Comparison of ENCODE assay signal across 16 cellular contexts in the genomic region with DNA sequence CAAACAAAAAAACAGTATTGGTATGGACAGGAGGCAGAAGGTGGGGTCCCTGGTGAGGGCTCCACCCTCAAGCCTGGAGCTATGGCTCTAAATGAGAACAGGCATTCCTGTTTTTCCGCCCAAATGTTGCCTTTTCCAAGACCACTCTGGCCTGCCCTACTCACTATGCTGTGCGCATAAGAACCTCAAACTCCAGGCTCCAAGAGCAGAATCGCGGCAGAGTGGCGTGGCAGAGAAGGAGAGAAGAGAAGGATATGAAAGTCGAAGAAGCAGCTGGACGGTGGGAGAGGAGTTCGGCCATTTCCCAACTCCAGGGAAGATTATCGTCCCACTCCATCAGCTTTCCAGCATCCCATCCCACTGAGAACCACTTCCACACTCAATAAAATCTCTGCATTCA.
DNase-seq lines count a peak whose midpoint lies in the region; ATAC-seq and TF ChIP-seq lines count a peak whose summit lies in the region.
"Had no signal": no experiment of that assay in that cellular context is flagged by ENCODE, and none has a peak within 500 bp of the region (broad histone marks: within the 10 kb centered on the region; RNA-seq: fewer than 3 reads in every experiment).

No MANE protein-coding gene starts in this region.

- H4K91ac ChIP-seq in trophoblast cell (ENCODE audit: low read depth, low read length): no peak overlapping the region

- peak overlapping the region; percentile 54 for H4K12ac ChIP-seq in trophoblast cell (ENCODE audit: low read depth, low read length)

- H3K27ac ChIP-seq in trophoblast cell (ENCODE audit: low read depth, low read length): no peak overlapping the region
- H3K27ac ChIP-seq: BLaER1 had no signal

- no peak overlapping the region for H2BK5ac ChIP-seq in trophoblast cell (ENCODE audit: low read depth, low read length, poor library complexity)

- H2AK5ac ChIP-seq in trophoblast cell (ENCODE audit: low read length): no peak overlapping the region

- H4K8ac ChIP-seq in trophoblast cell (ENCODE audit: low read depth, low read length): no peak overlapping the region

- H3K14ac ChIP-seq in trophoblast cell (ENCODE audit: low read length): no peak overlapping the region

- H3K4me2 ChIP-seq in trophoblast cell (ENCODE audit: low read length): no peak overlapping the region
- H3K4me2 ChIP-seq: BLaER1 had no signal

- H2AFZ ChIP-seq in trophoblast cell (ENCODE audit: insufficient read depth, low read length, poor library complexity): no peak overlapping the region

- no peaks in the 10 kb centered on the region for H3K79me2 ChIP-seq in trophoblast cell (ENCODE audit: control insufficient read depth, insufficient read depth, low read length, poor library complexity)

- peaks cover 3 to 6% of the 10 kb centered on the region in 2 experiments for H3K4me1 ChIP-seq in trophoblast cell (ENCODE audit: control insufficient read depth in 1 of 2, insufficient read depth in 2 of 2, low read length in 2 of 2)
- H3K4me1 ChIP-seq: BLaER1, Caco-2 had no signal

- no peak overlapping the region for H3K4me3 ChIP-seq in trophoblast cell (ENCODE audit: low read depth, low read length)
- H3K4me3 ChIP-seq: BLaER1, HAP-1 had no signal

- no peaks in the 10 kb centered on the region for H3K36me3 ChIP-seq in trophoblast cell (ENCODE audit: control insufficient read depth in 1 of 2, insufficient read depth in 2 of 2, low read length in 2 of 2)
- H3K36me3 ChIP-seq: BLaER1, HAP-1 had no signal

- WGBS in trophoblast cell (ENCODE audit: extremely low coverage, insufficient coverage, insufficient read length): no CpG with 5 or more reads among the region's 9 CpGs

- H2BK12ac ChIP-seq in trophoblast cell (ENCODE audit: low read length): no peak overlapping the region

- ATAC-seq in Right ventricle myocardium inferior (no peak), left cardiac atrium (no peak), SK-N-SH treated with all-trans-retinoic acid at 6 μM for 48 hours (peak; percentile 10), GM18867 (IDR thresholded peaks at IDR 0.05; ENCODE audit: unreplicated experiment) (no peak)

- H3K79me1 ChIP-seq in trophoblast cell (ENCODE audit: low read length): no peaks in the 10 kb centered on the region

- DNase-seq in Right ventricle myocardium inferior (ENCODE audit: missing footprints) (peak; percentile 27), left cardiac atrium (no peak), islet precursor cell (peak; percentile 45), trophoblast cell (no peak), inferior parietal cortex (ENCODE audit: extremely low spot score) (no peak), NCI-H1417 (lab: John Stamatoyannopoulos, UW) (no peak)
- DNase-seq: 8988T; AML-193; Caco-2; CD8-positive, alpha-beta memory T cell; DND-41; GF-D8 had no signal

- H3K9me3 ChIP-seq in trophoblast cell (ENCODE audit: insufficient read depth, low read depth, low read length): no peaks in the 10 kb centered on the region
- H3K9me3 ChIP-seq: BLaER1, Caco-2, HAP-1 had no signal

- no peak overlapping the region for H3K9ac ChIP-seq in trophoblast cell (ENCODE audit: low read length)
- H3K9ac ChIP-seq: BLaER1 had no signal

- no peak overlapping the region for H3K18ac ChIP-seq in trophoblast cell (ENCODE audit: low read length)

- no peak overlapping the region for H3K4ac ChIP-seq in trophoblast cell (ENCODE audit: low read depth, low read length)

- no peak overlapping the region for H2BK120ac ChIP-seq in trophoblast cell (ENCODE audit: insufficient read depth, low read length, poor library complexity)

- H3K27me3 ChIP-seq in trophoblast cell (ENCODE audit: insufficient read depth, low read length): no peaks in the 10 kb centered on the region
- H3K27me3 ChIP-seq: BLaER1 had no signal

- no peak overlapping the region for H3K23ac ChIP-seq in trophoblast cell (ENCODE audit: low read length)

- intact Hi-C loops in Right ventricle myocardium inferior (cut with DNase I): no loop called here
- intact Hi-C loops in left cardiac atrium (cut with DNase I): no loop called here

TF ChIP-seq in SK-N-SH treated with all-trans-retinoic acid at 6 μM for 48 hours, 23 proteins besides CTCF, POLR2A, EP300 and RAD21:
- TF ChIP-seq ZC3H10 (CRISPR knock-in tag; IDR thresholded peaks at IDR 0.05) (no peak), SNAI2 (CRISPR knock-in tag; IDR thresholded peaks at IDR 0.05) (no peak), TOX (CRISPR knock-in tag; IDR thresholded peaks at IDR 0.05; ENCODE audit: borderline replicate concordance) (no peak), GLIS3 (CRISPR knock-in tag; IDR thresholded peaks at IDR 0.05) (no peak), ZNF8 (CRISPR knock-in tag; IDR thresholded peaks at IDR 0.05) (no peak), TCF4 (CRISPR knock-in tag; IDR thresholded peaks at IDR 0.05; ENCODE audit: borderline replicate concordance) (no peak), ARNTL (CRISPR knock-in tag; IDR thresholded peaks at IDR 0.05; ENCODE audit: borderline replicate concordance, low read depth) (no peak), RARB (CRISPR knock-in tag; IDR thresholded peaks at IDR 0.05) (no peak), ESRRG (CRISPR knock-in tag; IDR thresholded peaks at IDR 0.05) (no peak), ZFP30 (CRISPR knock-in tag; IDR thresholded peaks at IDR 0.05) (no peak), CSDC2 (CRISPR knock-in tag; IDR thresholded peaks at IDR 0.05) (no peak), ZNF70 (CRISPR knock-in tag; IDR thresholded peaks at IDR 0.05) (no peak), PPARA (CRISPR knock-in tag; IDR thresholded peaks at IDR 0.05; ENCODE audit: borderline replicate concordance) (no peak)
- TF ChIP-seq, protein P1, sequence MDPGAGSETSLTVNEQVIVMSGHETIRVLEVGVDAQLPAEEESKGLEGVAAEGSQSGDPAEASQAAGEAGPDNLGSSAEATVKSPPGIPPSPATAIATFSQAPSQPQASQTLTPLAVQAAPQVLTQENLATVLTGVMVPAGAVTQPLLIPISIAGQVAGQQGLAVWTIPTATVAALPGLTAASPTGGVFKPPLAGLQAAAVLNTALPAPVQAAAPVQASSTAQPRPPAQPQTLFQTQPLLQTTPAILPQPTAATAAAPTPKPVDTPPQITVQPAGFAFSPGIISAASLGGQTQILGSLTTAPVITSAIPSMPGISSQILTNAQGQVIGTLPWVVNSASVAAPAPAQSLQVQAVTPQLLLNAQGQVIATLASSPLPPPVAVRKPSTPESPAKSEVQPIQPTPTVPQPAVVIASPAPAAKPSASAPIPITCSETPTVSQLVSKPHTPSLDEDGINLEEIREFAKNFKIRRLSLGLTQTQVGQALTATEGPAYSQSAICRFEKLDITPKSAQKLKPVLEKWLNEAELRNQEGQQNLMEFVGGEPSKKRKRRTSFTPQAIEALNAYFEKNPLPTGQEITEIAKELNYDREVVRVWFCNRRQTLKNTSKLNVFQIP (CRISPR knock-in tag; IDR thresholded peaks at IDR 0.05; ENCODE audit: borderline replicate concordance, low read depth): no peak
TF ChIP-seq in SK-N-SH treated with all-trans-retinoic acid at 6 μM for 48 hours: peak in this region for 0.

Comparison
In these comparisons a context has a peak if more than half of its experiments do, and no peak if none do; other contexts are left out.
1. DNase-seq: peak in Right ventricle myocardium inferior (single experiment) and islet precursor cell (single experiment); none in left cardiac atrium (single experiment), trophoblast cell (0 of 2), inferior parietal cortex (single experiment) and NCI-H1417 (0 of 3).